1 cellular context compared by ENCODE assay signal in the genomic region with DNA sequence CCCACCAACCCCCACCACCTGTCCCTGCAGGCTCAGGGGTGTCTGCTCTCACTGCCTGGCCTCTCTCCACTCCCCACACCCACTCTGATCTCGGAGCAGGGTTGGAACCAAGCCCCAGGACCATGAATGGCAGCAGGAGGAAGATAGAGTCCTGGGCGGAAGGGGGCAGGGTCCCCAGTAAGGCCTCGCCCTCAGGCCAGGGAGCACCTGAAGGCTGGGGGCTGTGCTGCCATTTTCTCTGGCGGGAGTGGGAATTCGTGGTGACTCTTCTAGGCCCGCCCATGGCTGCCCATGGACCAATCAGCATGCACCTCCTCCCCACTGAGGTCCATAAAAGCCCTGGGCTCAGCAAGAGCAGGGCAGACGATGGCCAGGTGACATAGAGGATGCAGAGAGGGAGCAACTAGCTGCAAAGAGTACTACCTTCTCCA.
A peak's percentile ranks its signal among the peaks of the same experiment; 100 is the strongest.
TF ChIP-seq lines count a peak whose summit lies in the region.

No MANE protein-coding gene starts in this region.

TF ChIP-seq in HepG2, 621 proteins besides CTCF, POLR2A, EP300 and RAD21 (continued from another document and continues in another):
- TF ChIP-seq RBFOX2 (IDR thresholded peaks at IDR 0.05; ENCODE audit: low read depth, low read length): no peak
- TF ChIP-seq, protein P1, sequence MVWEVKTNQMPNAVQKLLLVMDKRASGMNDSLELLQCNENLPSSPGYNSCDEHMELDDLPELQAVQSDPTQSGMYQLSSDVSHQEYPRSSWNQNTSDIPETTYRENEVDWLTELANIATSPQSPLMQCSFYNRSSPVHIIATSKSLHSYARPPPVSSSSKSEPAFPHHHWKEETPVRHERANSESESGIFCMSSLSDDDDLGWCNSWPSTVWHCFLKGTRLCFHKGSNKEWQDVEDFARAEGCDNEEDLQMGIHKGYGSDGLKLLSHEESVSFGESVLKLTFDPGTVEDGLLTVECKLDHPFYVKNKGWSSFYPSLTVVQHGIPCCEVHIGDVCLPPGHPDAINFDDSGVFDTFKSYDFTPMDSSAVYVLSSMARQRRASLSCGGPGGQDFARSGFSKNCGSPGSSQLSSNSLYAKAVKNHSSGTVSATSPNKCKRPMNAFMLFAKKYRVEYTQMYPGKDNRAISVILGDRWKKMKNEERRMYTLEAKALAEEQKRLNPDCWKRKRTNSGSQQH (CRISPR knock-in tag; IDR thresholded peaks at IDR 0.05; ENCODE audit: low read depth): no peak
- no peak for TF ChIP-seq ZNF431 (CRISPR knock-in tag; IDR thresholded peaks at IDR 0.05; ENCODE audit: borderline replicate concordance, low read depth)
- TF ChIP-seq NR3C1 (CRISPR knock-in tag; IDR thresholded peaks at IDR 0.05): no peak
- TF ChIP-seq ZMYM2 (CRISPR knock-in tag; IDR thresholded peaks at IDR 0.05): no peak
- TF ChIP-seq, protein P2, sequence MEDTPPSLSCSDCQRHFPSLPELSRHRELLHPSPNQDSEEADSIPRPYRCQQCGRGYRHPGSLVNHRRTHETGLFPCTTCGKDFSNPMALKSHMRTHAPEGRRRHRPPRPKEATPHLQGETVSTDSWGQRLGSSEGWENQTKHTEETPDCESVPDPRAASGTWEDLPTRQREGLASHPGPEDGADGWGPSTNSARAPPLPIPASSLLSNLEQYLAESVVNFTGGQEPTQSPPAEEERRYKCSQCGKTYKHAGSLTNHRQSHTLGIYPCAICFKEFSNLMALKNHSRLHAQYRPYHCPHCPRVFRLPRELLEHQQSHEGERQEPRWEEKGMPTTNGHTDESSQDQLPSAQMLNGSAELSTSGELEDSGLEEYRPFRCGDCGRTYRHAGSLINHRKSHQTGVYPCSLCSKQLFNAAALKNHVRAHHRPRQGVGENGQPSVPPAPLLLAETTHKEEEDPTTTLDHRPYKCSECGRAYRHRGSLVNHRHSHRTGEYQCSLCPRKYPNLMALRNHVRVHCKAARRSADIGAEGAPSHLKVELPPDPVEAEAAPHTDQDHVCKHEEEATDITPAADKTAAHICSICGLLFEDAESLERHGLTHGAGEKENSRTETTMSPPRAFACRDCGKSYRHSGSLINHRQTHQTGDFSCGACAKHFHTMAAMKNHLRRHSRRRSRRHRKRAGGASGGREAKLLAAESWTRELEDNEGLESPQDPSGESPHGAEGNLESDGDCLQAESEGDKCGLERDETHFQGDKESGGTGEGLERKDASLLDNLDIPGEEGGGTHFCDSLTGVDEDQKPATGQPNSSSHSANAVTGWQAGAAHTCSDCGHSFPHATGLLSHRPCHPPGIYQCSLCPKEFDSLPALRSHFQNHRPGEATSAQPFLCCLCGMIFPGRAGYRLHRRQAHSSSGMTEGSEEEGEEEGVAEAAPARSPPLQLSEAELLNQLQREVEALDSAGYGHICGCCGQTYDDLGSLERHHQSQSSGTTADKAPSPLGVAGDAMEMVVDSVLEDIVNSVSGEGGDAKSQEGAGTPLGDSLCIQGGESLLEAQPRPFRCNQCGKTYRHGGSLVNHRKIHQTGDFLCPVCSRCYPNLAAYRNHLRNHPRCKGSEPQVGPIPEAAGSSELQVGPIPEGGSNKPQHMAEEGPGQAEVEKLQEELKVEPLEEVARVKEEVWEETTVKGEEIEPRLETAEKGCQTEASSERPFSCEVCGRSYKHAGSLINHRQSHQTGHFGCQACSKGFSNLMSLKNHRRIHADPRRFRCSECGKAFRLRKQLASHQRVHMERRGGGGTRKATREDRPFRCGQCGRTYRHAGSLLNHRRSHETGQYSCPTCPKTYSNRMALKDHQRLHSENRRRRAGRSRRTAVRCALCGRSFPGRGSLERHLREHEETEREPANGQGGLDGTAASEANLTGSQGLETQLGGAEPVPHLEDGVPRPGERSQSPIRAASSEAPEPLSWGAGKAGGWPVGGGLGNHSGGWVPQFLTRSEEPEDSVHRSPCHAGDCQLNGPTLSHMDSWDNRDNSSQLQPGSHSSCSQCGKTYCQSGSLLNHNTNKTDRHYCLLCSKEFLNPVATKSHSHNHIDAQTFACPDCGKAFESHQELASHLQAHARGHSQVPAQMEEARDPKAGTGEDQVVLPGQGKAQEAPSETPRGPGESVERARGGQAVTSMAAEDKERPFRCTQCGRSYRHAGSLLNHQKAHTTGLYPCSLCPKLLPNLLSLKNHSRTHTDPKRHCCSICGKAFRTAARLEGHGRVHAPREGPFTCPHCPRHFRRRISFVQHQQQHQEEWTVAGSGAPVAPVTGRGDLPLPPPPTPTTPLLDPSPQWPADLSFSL (CRISPR knock-in tag; IDR thresholded peaks at IDR 0.05): no peak
- peak; percentile 70; the same call in 1 of the 2 replicates for TF ChIP-seq HOXA3 (CRISPR knock-in tag; IDR thresholded peaks at IDR 0.05)
- no peak for TF ChIP-seq MTF1 (CRISPR knock-in tag; IDR thresholded peaks at IDR 0.05)
- TF ChIP-seq ZNF883 (CRISPR knock-in tag; IDR thresholded peaks at IDR 0.05; ENCODE audit: not compliant biosample characterization): peak; percentile 41
- no peak for TF ChIP-seq HMG20B (CRISPR knock-in tag; conservative IDR thresholded peaks at IDR 0.05)
- no peak for TF ChIP-seq MED8 (CRISPR knock-in tag; IDR thresholded peaks at IDR 0.05; ENCODE audit: insufficient replicate concordance)
- TF ChIP-seq, protein P3, sequence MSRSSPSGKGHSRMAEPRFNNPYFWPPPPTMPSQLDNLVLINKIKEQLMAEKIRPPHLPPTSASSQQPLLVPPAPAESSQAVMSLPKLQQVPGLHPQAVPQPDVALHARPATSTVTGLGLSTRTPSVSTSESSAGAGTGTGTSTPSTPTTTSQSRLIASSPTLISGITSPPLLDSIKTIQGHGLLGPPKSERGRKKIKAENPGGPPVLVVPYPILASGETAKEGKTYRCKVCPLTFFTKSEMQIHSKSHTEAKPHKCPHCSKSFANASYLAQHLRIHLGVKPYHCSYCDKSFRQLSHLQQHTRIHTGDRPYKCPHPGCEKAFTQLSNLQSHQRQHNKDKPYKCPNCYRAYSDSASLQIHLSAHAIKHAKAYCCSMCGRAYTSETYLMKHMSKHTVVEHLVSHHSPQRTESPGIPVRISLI (CRISPR knock-in tag; IDR thresholded peaks at IDR 0.05; ENCODE audit: borderline replicate concordance): no peak
- no peak for TF ChIP-seq ZNF12 (CRISPR knock-in tag; IDR thresholded peaks at IDR 0.05)
- no peak for TF ChIP-seq NR2F2 (IDR thresholded peaks at IDR 0.05; ENCODE audit: borderline replicate concordance, low read depth)
- TF ChIP-seq, protein P4, sequence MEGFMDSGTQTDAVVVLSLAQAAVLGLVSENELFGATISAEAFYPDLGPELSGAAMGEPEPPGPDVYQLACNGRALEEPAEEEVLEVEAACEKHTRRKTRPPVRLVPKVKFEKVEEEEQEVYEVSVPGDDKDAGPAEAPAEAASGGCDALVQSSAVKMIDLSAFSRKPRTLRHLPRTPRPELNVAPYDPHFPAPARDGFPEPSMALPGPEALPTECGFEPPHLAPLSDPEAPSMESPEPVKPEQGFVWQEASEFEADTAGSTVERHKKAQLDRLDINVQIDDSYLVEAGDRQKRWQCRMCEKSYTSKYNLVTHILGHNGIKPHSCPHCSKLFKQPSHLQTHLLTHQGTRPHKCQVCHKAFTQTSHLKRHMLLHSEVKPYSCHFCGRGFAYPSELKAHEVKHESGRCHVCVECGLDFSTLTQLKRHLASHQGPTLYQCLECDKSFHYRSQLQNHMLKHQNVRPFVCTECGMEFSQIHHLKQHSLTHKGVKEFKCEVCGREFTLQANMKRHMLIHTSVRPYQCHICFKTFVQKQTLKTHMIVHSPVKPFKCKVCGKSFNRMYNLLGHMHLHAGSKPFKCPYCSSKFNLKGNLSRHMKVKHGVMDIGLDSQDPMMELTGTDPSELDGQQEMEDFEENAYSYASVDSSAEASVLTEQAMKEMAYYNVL (CRISPR knock-in tag; IDR thresholded peaks at IDR 0.05; ENCODE audit: borderline replicate concordance): no peak
- TF ChIP-seq, protein P5, sequence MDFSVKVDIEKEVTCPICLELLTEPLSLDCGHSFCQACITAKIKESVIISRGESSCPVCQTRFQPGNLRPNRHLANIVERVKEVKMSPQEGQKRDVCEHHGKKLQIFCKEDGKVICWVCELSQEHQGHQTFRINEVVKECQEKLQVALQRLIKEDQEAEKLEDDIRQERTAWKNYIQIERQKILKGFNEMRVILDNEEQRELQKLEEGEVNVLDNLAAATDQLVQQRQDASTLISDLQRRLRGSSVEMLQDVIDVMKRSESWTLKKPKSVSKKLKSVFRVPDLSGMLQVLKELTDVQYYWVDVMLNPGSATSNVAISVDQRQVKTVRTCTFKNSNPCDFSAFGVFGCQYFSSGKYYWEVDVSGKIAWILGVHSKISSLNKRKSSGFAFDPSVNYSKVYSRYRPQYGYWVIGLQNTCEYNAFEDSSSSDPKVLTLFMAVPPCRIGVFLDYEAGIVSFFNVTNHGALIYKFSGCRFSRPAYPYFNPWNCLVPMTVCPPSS (IDR thresholded peaks at IDR 0.05): no peak
- no peak for TF ChIP-seq CCAR2 (optimal IDR thresholded peaks at IDR 0.05; ENCODE audit: low read depth, low read length)
- TF ChIP-seq, protein P6, sequence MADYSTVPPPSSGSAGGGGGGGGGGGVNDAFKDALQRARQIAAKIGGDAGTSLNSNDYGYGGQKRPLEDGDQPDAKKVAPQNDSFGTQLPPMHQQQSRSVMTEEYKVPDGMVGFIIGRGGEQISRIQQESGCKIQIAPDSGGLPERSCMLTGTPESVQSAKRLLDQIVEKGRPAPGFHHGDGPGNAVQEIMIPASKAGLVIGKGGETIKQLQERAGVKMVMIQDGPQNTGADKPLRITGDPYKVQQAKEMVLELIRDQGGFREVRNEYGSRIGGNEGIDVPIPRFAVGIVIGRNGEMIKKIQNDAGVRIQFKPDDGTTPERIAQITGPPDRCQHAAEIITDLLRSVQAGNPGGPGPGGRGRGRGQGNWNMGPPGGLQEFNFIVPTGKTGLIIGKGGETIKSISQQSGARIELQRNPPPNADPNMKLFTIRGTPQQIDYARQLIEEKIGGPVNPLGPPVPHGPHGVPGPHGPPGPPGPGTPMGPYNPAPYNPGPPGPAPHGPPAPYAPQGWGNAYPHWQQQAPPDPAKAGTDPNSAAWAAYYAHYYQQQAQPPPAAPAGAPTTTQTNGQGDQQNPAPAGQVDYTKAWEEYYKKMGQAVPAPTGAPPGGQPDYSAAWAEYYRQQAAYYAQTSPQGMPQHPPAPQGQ (CRISPR knock-in tag; IDR thresholded peaks at IDR 0.05; ENCODE audit: borderline replicate concordance): no peak
- no peak for TF ChIP-seq PHF21A (CRISPR knock-in tag; IDR thresholded peaks at IDR 0.05)
- no peak for TF ChIP-seq XRCC5 (optimal IDR thresholded peaks at IDR 0.05; ENCODE audit: low read length)
- TF ChIP-seq FOXO1 (CRISPR knock-in tag; IDR thresholded peaks at IDR 0.05): no peak
- TF ChIP-seq ZFY (CRISPR knock-in tag; IDR thresholded peaks at IDR 0.05): peak; percentile 56; the same call in 1 of the 2 replicates
- no peak for TF ChIP-seq PRMT3 (CRISPR knock-in tag; IDR thresholded peaks at IDR 0.05; ENCODE audit: borderline replicate concordance, low read depth)
- TF ChIP-seq HNRNPLL (IDR thresholded peaks at IDR 0.05; ENCODE audit: low read depth, low read length, poor library complexity, severe bottlenecking): peak; percentile 18
- TF ChIP-seq, protein P7, sequence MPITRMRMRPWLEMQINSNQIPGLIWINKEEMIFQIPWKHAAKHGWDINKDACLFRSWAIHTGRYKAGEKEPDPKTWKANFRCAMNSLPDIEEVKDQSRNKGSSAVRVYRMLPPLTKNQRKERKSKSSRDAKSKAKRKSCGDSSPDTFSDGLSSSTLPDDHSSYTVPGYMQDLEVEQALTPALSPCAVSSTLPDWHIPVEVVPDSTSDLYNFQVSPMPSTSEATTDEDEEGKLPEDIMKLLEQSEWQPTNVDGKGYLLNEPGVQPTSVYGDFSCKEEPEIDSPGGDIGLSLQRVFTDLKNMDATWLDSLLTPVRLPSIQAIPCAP (CRISPR knock-in tag; IDR thresholded peaks at IDR 0.05; ENCODE audit: low read depth): no peak
- no peak for TF ChIP-seq ADNP (CRISPR knock-in tag; IDR thresholded peaks at IDR 0.05)
- TF ChIP-seq MATR3 (CRISPR knock-in tag; IDR thresholded peaks at IDR 0.05): no peak
- TF ChIP-seq, protein P8, sequence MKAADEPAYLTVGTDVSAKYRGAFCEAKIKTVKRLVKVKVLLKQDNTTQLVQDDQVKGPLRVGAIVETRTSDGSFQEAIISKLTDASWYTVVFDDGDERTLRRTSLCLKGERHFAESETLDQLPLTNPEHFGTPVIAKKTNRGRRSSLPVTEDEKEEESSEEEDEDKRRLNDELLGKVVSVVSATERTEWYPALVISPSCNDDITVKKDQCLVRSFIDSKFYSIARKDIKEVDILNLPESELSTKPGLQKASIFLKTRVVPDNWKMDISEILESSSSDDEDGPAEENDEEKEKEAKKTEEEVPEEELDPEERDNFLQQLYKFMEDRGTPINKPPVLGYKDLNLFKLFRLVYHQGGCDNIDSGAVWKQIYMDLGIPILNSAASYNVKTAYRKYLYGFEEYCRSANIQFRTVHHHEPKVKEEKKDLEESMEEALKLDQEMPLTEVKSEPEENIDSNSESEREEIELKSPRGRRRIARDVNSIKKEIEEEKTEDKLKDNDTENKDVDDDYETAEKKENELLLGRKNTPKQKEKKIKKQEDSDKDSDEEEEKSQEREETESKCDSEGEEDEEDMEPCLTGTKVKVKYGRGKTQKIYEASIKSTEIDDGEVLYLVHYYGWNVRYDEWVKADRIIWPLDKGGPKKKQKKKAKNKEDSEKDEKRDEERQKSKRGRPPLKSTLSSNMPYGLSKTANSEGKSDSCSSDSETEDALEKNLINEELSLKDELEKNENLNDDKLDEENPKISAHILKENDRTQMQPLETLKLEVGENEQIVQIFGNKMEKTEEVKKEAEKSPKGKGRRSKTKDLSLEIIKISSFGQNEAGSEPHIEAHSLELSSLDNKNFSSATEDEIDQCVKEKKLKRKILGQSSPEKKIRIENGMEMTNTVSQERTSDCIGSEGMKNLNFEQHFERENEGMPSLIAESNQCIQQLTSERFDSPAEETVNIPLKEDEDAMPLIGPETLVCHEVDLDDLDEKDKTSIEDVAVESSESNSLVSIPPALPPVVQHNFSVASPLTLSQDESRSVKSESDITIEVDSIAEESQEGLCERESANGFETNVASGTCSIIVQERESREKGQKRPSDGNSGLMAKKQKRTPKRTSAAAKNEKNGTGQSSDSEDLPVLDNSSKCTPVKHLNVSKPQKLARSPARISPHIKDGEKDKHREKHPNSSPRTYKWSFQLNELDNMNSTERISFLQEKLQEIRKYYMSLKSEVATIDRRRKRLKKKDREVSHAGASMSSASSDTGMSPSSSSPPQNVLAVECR (CRISPR knock-in tag; IDR thresholded peaks at IDR 0.05; ENCODE audit: borderline replicate concordance): peak; percentile 52; the same call in 1 of the 2 replicates
- TF ChIP-seq ZBTB7B (CRISPR knock-in tag; IDR thresholded peaks at IDR 0.05): no peak
- no peak for TF ChIP-seq NR2F1 (CRISPR knock-in tag; IDR thresholded peaks at IDR 0.05)
- TF ChIP-seq TOPORS (CRISPR knock-in tag; IDR thresholded peaks at IDR 0.05): 0 out of 2 replicates have a peak, but pooled peaks have one; percentile 10
- TF ChIP-seq ZNF251 (CRISPR knock-in tag; IDR thresholded peaks at IDR 0.05): no peak
